In genomic region chrX:30643313-30643821, GRCh38 we compare ENCODE assay signal across 16 cellular contexts. TPM values are rescaled to one million over a fixed set of nuclear protein-coding genes. Genes with fewer than 3 reads are reported as not detected.
DNase-seq lines count a peak whose midpoint lies in the region; ATAC-seq and TF ChIP-seq lines count a peak whose summit lies in the region.
"Had no signal": no experiment of that assay in that cellular context is flagged by ENCODE, and none has a peak within 500 bp of the region (broad histone marks: within the 10 kb centered on the region; RNA-seq: fewer than 3 reads in every experiment).

No MANE protein-coding gene starts in this region.

- CTCF ChIA-PET in AG04449 (lab: Yijun Ruan, JAX), result interaction anchor here (0.9 to 1.0 kb wide), 2 partner anchors 8 to 9 kb away, joined by 3 read pairs; no protein-coding TSS in a partner anchor

- H3K36me3 Mint-ChIP-seq in T-helper 1 cell treated with Interleukin-12 subunit alpha and Interleukin-12 subunit beta and Interleukin-4 antibody, amounts not matched to agents 30 μg/mL and 1 μg/mL, for 36 hours (ENCODE audit: low read depth), result peaks cover 7% of the 10 kb centered on the region
- H3K36me3 Mint-ChIP-seq: memory B cell had no signal

- peak overlapping the region; percentile 20 for H3K4me3 Mint-ChIP-seq in T-helper 1 cell treated with Interleukin-12 subunit alpha and Interleukin-12 subunit beta and Interleukin-4 antibody, amounts not matched to agents 30 μg/mL and 1 μg/mL, for 36 hours
- H3K4me3 Mint-ChIP-seq: memory B cell had no signal

- ATAC-seq in left lobe of liver (peak; percentile 63), HG02870 (IDR thresholded peaks at IDR 0.05; ENCODE audit: unreplicated experiment) (no peak), HG03469 (IDR thresholded peaks at IDR 0.05; ENCODE audit: unreplicated experiment) (no peak), HG02970 (IDR thresholded peaks at IDR 0.05; ENCODE audit: low FRiP score, unreplicated experiment) (no peak)
- ATAC-seq: HCT116 had no signal

- no peak for TF ChIP-seq CTCF in AG04449 (IDR thresholded peaks at IDR 0.05; ENCODE audit: insufficient read depth, low read length, missing control alignments)

- POLR2A ChIA-PET in AG04449 (lab: Yijun Ruan, JAX), result no interaction called here

- peak overlapping the region; percentile 91 for H3K27ac Mint-ChIP-seq in T-helper 1 cell treated with Interleukin-12 subunit alpha and Interleukin-12 subunit beta and Interleukin-4 antibody, amounts not matched to agents 30 μg/mL and 1 μg/mL, for 36 hours
- H3K27ac Mint-ChIP-seq: memory B cell had no signal

- no peaks in the 10 kb centered on the region for H3K27me3 Mint-ChIP-seq in T-helper 1 cell treated with Interleukin-12 subunit alpha and Interleukin-12 subunit beta and Interleukin-4 antibody, amounts not matched to agents 30 μg/mL and 1 μg/mL, for 36 hours (ENCODE audit: low read depth)
- H3K27me3 Mint-ChIP-seq: memory B cell had no signal

- DNase-seq in AG04449 (ENCODE audit: low read depth, low spot score) (peak; percentile 49), GF-D8 (lab: John Stamatoyannopoulos, UW) (peak; percentile 57), left lobe of liver (ENCODE audit: low spot score) (no peak)
- no peak for DNase-seq in stimulated activated CD4-positive, alpha-beta T cell treated with anti-CD3 and anti-CD28 coated beads, Interleukin-15, amount 100 ng/mL, for 24 hours
- DNase-seq: activated CD4-positive, alpha-beta T cell treated with anti-CD3 and anti-CD28 coated beads for 1 hour; activated naive CD4-positive, alpha-beta T cell treated with Interleukin-2 at 50 U/mL for 16 hours; NCI-H510A; SJCRH30; tibial artery had no signal

- peaks cover 26% of the 10 kb centered on the region for H3K4me1 Mint-ChIP-seq in T-helper 1 cell treated with Interleukin-12 subunit alpha and Interleukin-12 subunit beta and Interleukin-4 antibody, amounts not matched to agents 30 μg/mL and 1 μg/mL, for 36 hours (ENCODE audit: low read depth)

- no peak overlapping the region for H3K4me3 ChIP-seq in AG04449 (ENCODE audit: low read depth, low read length)
- H3K4me3 ChIP-seq: coronary artery, SJCRH30, tibial artery had no signal

- H3K9me3 Mint-ChIP-seq in T-helper 1 cell treated with Interleukin-12 subunit alpha and Interleukin-12 subunit beta and Interleukin-4 antibody, amounts not matched to agents 30 μg/mL and 1 μg/mL, for 36 hours, result no peaks in the 10 kb centered on the region
- H3K9me3 Mint-ChIP-seq: memory B cell had no signal

RNA-seq across cellular contexts. Expression of gene GK, which starts 9.9 kb away (rescaled TPM):
- 32.9 TPM for total RNA-seq in left lobe of liver

Comparison
In these comparisons a context has a peak if more than half of its experiments do, and no peak if none do; other contexts are left out.
1. DNase-seq: peak in AG04449 (single experiment) and GF-D8 (single experiment); none in left lobe of liver (single experiment) and stimulated activated CD4-positive, alpha-beta T cell treated with anti-CD3 and anti-CD28 coated beads, Interleukin-15, amount 100 ng/mL, for 24 hours (single experiment).